ENCODE assay signal across 11 cellular contexts in genomic region chr17:41737680-41738023, GRCh38. TPM values are rescaled to one million over a fixed set of nuclear protein-coding genes. Genes with fewer than 3 reads are reported as not detected.
DNase-seq lines count a peak whose midpoint lies in the region; ATAC-seq and TF ChIP-seq lines count a peak whose summit lies in the region.
"Had no signal": no experiment of that assay in that cellular context is flagged by ENCODE, and none has a peak within 500 bp of the region (broad histone marks: within the 10 kb centered on the region; RNA-seq: fewer than 3 reads in every experiment).

No MANE protein-coding gene starts in this region.

- H3K4me3 ChIP-seq in IMR-90 (ENCODE audit: insufficient read depth, low read depth, low read length) = no peak overlapping the region
- H3K4me3 ChIP-seq in trophoblast cell (ENCODE audit: low read depth, low read length) = no peak overlapping the region
- H3K4me3 ChIP-seq: vagina had no signal

- in situ Hi-C loops in IMR-90 (cut with MboI; ENCODE audit: low sequenced_read_pairs) = loop anchor here (5.0 to 10.0 kb wide), 2 partner anchors 65 to 227 kb away; partner anchors contain the start of gene CNP

- CTCF ChIA-PET in activated naive CD4-positive, alpha-beta T cell treated with anti-CD3 and anti-CD28 coated beads, Interleukin-2, amount 10 ng/mL, durations not matched to agents 7 days and 5 days (lab: Charles Lee) = interaction anchor here (0.7 to 4.4 kb wide), 10 partner anchors 10 to 726 kb away, joined by 3 to 55 read pairs (median 4); partner anchors contain the start of gene P3H4
- CTCF ChIA-PET in IMR-90 (lab: Yijun Ruan, JAX) = interaction anchor here (1.4 kb wide), 1 partner anchor 64 kb away, joined by 8 read pairs; no protein-coding TSS in a partner anchor
- CTCF ChIA-PET in activated CD8-positive, alpha-beta T cell treated with anti-CD3 and anti-CD28 coated beads, Interleukin-2, amount 10 ng/mL, durations not matched to agents 7 days and 5 days (lab: Charles Lee) = interaction anchor here (0.5 to 3.1 kb wide), 18 partner anchors 13 to 148 kb away, joined by 3 to 37 read pairs (median 4); partner anchors contain the start of genes JUP, KLHL10 and P3H4

- no peak overlapping the region for H4K12ac ChIP-seq in trophoblast cell (ENCODE audit: low read depth, low read length)

- H3K9me3 Mint-ChIP-seq in activated naive CD4-positive, alpha-beta T cell treated with anti-CD3 and anti-CD28 coated beads, Interleukin-2, amount 10 ng/mL, durations not matched to agents 7 days and 5 days = no peaks in the 10 kb centered on the region
- no peaks in the 10 kb centered on the region for H3K9me3 Mint-ChIP-seq in activated CD8-positive, alpha-beta T cell treated with anti-CD3 and anti-CD28 coated beads, Interleukin-2, amount 10 ng/mL, durations not matched to agents 7 days and 5 days (ENCODE audit: insufficient read depth)

- no peak overlapping the region for H2BK20ac ChIP-seq in IMR-90 (ENCODE audit: low read depth, low read length)

- H3K79me1 ChIP-seq in IMR-90 (ENCODE audit: low read depth in 1 of 2, low read length in 2 of 2) = no peaks in the 10 kb centered on the region
- peaks cover 7% of the 10 kb centered on the region for H3K79me1 ChIP-seq in trophoblast cell (ENCODE audit: low read length)

- no peak overlapping the region for H3K18ac ChIP-seq in IMR-90 (ENCODE audit: low read depth, low read length)
- no peak overlapping the region for H3K18ac ChIP-seq in trophoblast cell (ENCODE audit: low read length)

- peaks cover 58% of the 10 kb centered on the region for H3K27me3 Mint-ChIP-seq in activated naive CD4-positive, alpha-beta T cell treated with anti-CD3 and anti-CD28 coated beads, Interleukin-2, amount 10 ng/mL, durations not matched to agents 7 days and 5 days
- peaks cover 27% of the 10 kb centered on the region for H3K27me3 Mint-ChIP-seq in activated CD8-positive, alpha-beta T cell treated with anti-CD3 and anti-CD28 coated beads, Interleukin-2, amount 10 ng/mL, durations not matched to agents 7 days and 5 days (ENCODE audit: low read depth)

- H3K27me3 ChIP-seq in IMR-90 (ENCODE audit: control insufficient read depth, insufficient read depth, low read length) (peaks cover 43% of the 10 kb centered on the region), trophoblast cell (ENCODE audit: insufficient read depth, low read length) (peaks cover 28% of the 10 kb centered on the region)
- H3K27me3 ChIP-seq: vagina had no signal

- intact Hi-C loops in IMR-90 (cut with micrococcal nuclease) = loop anchor here (1.0 to 5.0 kb wide), 3 partner anchors 64 to 222 kb away; partner anchors contain the start of gene KLHL11

- H3K27ac Mint-ChIP-seq in activated naive CD4-positive, alpha-beta T cell treated with anti-CD3 and anti-CD28 coated beads, Interleukin-2, amount 10 ng/mL, durations not matched to agents 7 days and 5 days = peak overlapping the region; percentile 56
- peak overlapping the region; percentile 66 for H3K27ac Mint-ChIP-seq in activated CD8-positive, alpha-beta T cell treated with anti-CD3 and anti-CD28 coated beads, Interleukin-2, amount 10 ng/mL, durations not matched to agents 7 days and 5 days

- no peak overlapping the region for H3K27ac ChIP-seq in IMR-90 (ENCODE audit: insufficient read depth, low read length)
- no peak overlapping the region for H3K27ac ChIP-seq in trophoblast cell (ENCODE audit: low read depth, low read length)
- H3K27ac ChIP-seq: vagina had no signal

- H3K36me3 ChIP-seq in IMR-90 (ENCODE audit: control insufficient read depth, insufficient read depth, low read length) (no peaks in the 10 kb centered on the region), trophoblast cell (ENCODE audit: control insufficient read depth in 1 of 2, insufficient read depth in 2 of 2, low read length in 2 of 2) (no peaks in the 10 kb centered on the region)
- H3K36me3 ChIP-seq: vagina had no signal

- no peak for TF ChIP-seq RAD21 in IMR-90 (IDR thresholded peaks at IDR 0.05; ENCODE audit: low read length)

- no peak for TF ChIP-seq POLR2A in IMR-90 (IDR thresholded peaks at IDR 0.05; ENCODE audit: low read depth, low read length)

- H3K9me3 ChIP-seq in IMR-90 (ENCODE audit: control insufficient read depth, insufficient read depth, low read length) = no peaks in the 10 kb centered on the region
- H3K9me3 ChIP-seq in trophoblast cell (ENCODE audit: insufficient read depth, low read depth, low read length) = no peaks in the 10 kb centered on the region
- H3K9me3 ChIP-seq: vagina had no signal

- H3K4me1 ChIP-seq in IMR-90 (ENCODE audit: control insufficient read depth, insufficient read depth, low read length) (peaks cover 5% of the 10 kb centered on the region; the same call in 1 of the 2 replicates), trophoblast cell (ENCODE audit: control insufficient read depth in 1 of 2, insufficient read depth in 2 of 2, low read length in 2 of 2) (peaks cover 8 to 11% of the 10 kb centered on the region in 2 experiments)

- no peak overlapping the region for H2BK12ac ChIP-seq in trophoblast cell (ENCODE audit: low read length)

- no CpG with 5 or more reads among the region's 5 CpGs for WGBS in IMR-90 (ENCODE audit: extremely low coverage in 2 of 2, insufficient read length in 1 of 2), 2 experiments
- WGBS in trophoblast cell (ENCODE audit: extremely low coverage, insufficient coverage, insufficient read length) = no CpG with 5 or more reads among the region's 5 CpGs

- H2BK15ac ChIP-seq in IMR-90 (ENCODE audit: low read depth, low read length) = no peak overlapping the region

- H2AK5ac ChIP-seq in IMR-90 (ENCODE audit: low read depth, low read length) = peak overlapping the region; percentile 40; the same call in 1 of the 2 replicates
- peak overlapping the region; percentile 54 for H2AK5ac ChIP-seq in trophoblast cell (ENCODE audit: low read length)

- no peaks in the 10 kb centered on the region for H3K9me1 ChIP-seq in IMR-90 (ENCODE audit: insufficient read depth, low read length)

- POLR2A ChIA-PET in IMR-90 (lab: Charles Lee; ENCODE audit: unreplicated experiment) = no interaction called here
- POLR2A ChIA-PET in activated CD8-positive, alpha-beta T cell treated with anti-CD3 and anti-CD28 coated beads, Interleukin-2, amount 10 ng/mL, durations not matched to agents 7 days and 5 days (lab: Charles Lee) = interaction anchor here (0.8 kb wide), 1 partner anchor 64 kb away, joined by 3 read pairs; no protein-coding TSS in a partner anchor

- no peaks in the 10 kb centered on the region for H3K36me3 Mint-ChIP-seq in activated naive CD4-positive, alpha-beta T cell treated with anti-CD3 and anti-CD28 coated beads, Interleukin-2, amount 10 ng/mL, durations not matched to agents 7 days and 5 days
- no peaks in the 10 kb centered on the region for H3K36me3 Mint-ChIP-seq in activated CD8-positive, alpha-beta T cell treated with anti-CD3 and anti-CD28 coated beads, Interleukin-2, amount 10 ng/mL, durations not matched to agents 7 days and 5 days (ENCODE audit: low read depth)

- H3K23ac ChIP-seq in IMR-90 (ENCODE audit: low read depth, low read length) = no peak overlapping the region
- H3K23ac ChIP-seq in trophoblast cell (ENCODE audit: low read length) = no peak overlapping the region

- no peak overlapping the region for H3K14ac ChIP-seq in IMR-90 (replicated peaks; ENCODE audit: low read depth, low read length)
- H3K14ac ChIP-seq in trophoblast cell (ENCODE audit: low read length) = no peak overlapping the region

- H3K4ac ChIP-seq in IMR-90 (ENCODE audit: low read depth, low read length) = no peak overlapping the region
- no peak overlapping the region for H3K4ac ChIP-seq in trophoblast cell (ENCODE audit: low read depth, low read length)

- H4K91ac ChIP-seq in IMR-90 (ENCODE audit: insufficient read depth, low read depth, low read length) (no peak overlapping the region), trophoblast cell (ENCODE audit: low read depth, low read length) (no peak overlapping the region)

- H2AFZ ChIP-seq in IMR-90 (replicated peaks; ENCODE audit: low read length, poor library complexity) (peak overlapping the region; percentile 76), trophoblast cell (ENCODE audit: insufficient read depth, low read length, poor library complexity) (no peak overlapping the region)

- H2AK9ac ChIP-seq in IMR-90 (replicated peaks; ENCODE audit: low read depth, low read length, poor library complexity) = peak overlapping the region; percentile 89

- TF ChIP-seq CTCF in IMR-90 (conservative IDR thresholded peaks at IDR 0.05; ENCODE audit: low read depth, low read length) = no peak

- H3K79me2 ChIP-seq in trophoblast cell (ENCODE audit: control insufficient read depth, insufficient read depth, low read length, poor library complexity) = no peaks in the 10 kb centered on the region

- ATAC-seq in IMR-90 (ENCODE audit: low read depth) = peak; percentile 3; the same call in 1 of the 2 replicates
- peak; percentile 9 for ATAC-seq in activated CD8-positive, alpha-beta T cell treated with anti-CD3 and anti-CD28 coated beads, Interleukin-2, amount 10 ng/mL, durations not matched to agents 7 days and 5 days
- ATAC-seq in GM21447 (IDR thresholded peaks at IDR 0.05; ENCODE audit: unreplicated experiment) = no peak

- H3K4me1 Mint-ChIP-seq in activated naive CD4-positive, alpha-beta T cell treated with anti-CD3 and anti-CD28 coated beads, Interleukin-2, amount 10 ng/mL, durations not matched to agents 7 days and 5 days = peaks cover 8% of the 10 kb centered on the region
- peaks cover 17% of the 10 kb centered on the region for H3K4me1 Mint-ChIP-seq in activated CD8-positive, alpha-beta T cell treated with anti-CD3 and anti-CD28 coated beads, Interleukin-2, amount 10 ng/mL, durations not matched to agents 7 days and 5 days (ENCODE audit: low read depth)

- no peak overlapping the region for H3K9ac ChIP-seq in IMR-90 (ENCODE audit: low read depth, low read length)
- no peak overlapping the region for H3K9ac ChIP-seq in trophoblast cell (ENCODE audit: low read length)

- H3K4me2 ChIP-seq in IMR-90 (ENCODE audit: low read depth, low read length) (no peak overlapping the region), trophoblast cell (ENCODE audit: low read length) (no peak overlapping the region)

- no peak overlapping the region for H2BK5ac ChIP-seq in IMR-90 (ENCODE audit: low read depth, low read length, poor library complexity, severe bottlenecking)
- no peak overlapping the region for H2BK5ac ChIP-seq in trophoblast cell (ENCODE audit: low read depth, low read length, poor library complexity)

- H4K20me1 ChIP-seq in IMR-90 (ENCODE audit: insufficient read depth, low read length) = no peaks in the 10 kb centered on the region

- H4K5ac ChIP-seq in IMR-90 (ENCODE audit: low read depth, low read length) = no peak overlapping the region

- H3K56ac ChIP-seq in IMR-90 (ENCODE audit: extremely low read depth, insufficient read depth, low read length) = no peak overlapping the region

- dilution Hi-C loops in IMR-90 (cut with HindIII; ENCODE audit: low sequenced_read_pairs, unreplicated experiment) = no loop called here

- H4K8ac ChIP-seq in IMR-90 (ENCODE audit: low read depth in 2 of 2, low read length in 2 of 2) (no peak overlapping the region), trophoblast cell (ENCODE audit: low read depth, low read length) (no peak overlapping the region)

- H2BK120ac ChIP-seq in IMR-90 (ENCODE audit: low read depth, low read length) (no peak overlapping the region), trophoblast cell (ENCODE audit: insufficient read depth, low read length, poor library complexity) (no peak overlapping the region)

- DNase-seq in activated naive CD4-positive, alpha-beta T cell treated with anti-CD3 and anti-CD28 coated beads, Interleukin-2, amount 10 ng/mL, durations not matched to agents 7 days and 5 days = no peak
- no peak for DNase-seq in activated naive CD4-positive, alpha-beta T cell (lab: John Stamatoyannopoulos, UW)
- DNase-seq in IMR-90 (no peak), trophoblast cell (no peak), mesenteric fat pad (ENCODE audit: low spot score) (no peak)
- no peak for DNase-seq in activated CD8-positive, alpha-beta T cell treated with anti-CD3 and anti-CD28 coated beads, Interleukin-2, amount 10 ng/mL, durations not matched to agents 7 days and 5 days
- DNase-seq in central memory CD4-positive, alpha-beta T cell = no peak
- DNase-seq: NCI-H187 treated with DMSO at 0.1 percent for 48 hours had no signal

- no TSS peak for BruUV-seq in IMR-90 (replicated peaks; lab: Mats Ljungman, UMichigan)

- H3K4me3 Mint-ChIP-seq in activated naive CD4-positive, alpha-beta T cell treated with anti-CD3 and anti-CD28 coated beads, Interleukin-2, amount 10 ng/mL, durations not matched to agents 7 days and 5 days = no peak overlapping the region
- no peak overlapping the region for H3K4me3 Mint-ChIP-seq in activated CD8-positive, alpha-beta T cell treated with anti-CD3 and anti-CD28 coated beads, Interleukin-2, amount 10 ng/mL, durations not matched to agents 7 days and 5 days

RNA-seq across cellular contexts. Expression of gene HAP1, which starts 3.2 kb away (rescaled TPM):
- under 0.01 TPM in 1 of 2 replicates, not detected in the other for total RNA-seq in IMR-90 (2012; rRNA removed)
- 0.09 and 0.11 TPM in 2 replicates for polyA plus RNA-seq in IMR-90 (2012; rRNA removed)
- 0.02 and 0.03 TPM in 2 replicates for polyA plus RNA-seq in IMR-90 (2012; cell fraction: cytosol; rRNA removed)
- 1.1 and 1.3 TPM in 2 replicates for polyA plus RNA-seq in IMR-90 (2012; cell fraction: nucleus; rRNA removed; ENCODE audit: low replicate concordance)
- total RNA-seq in activated CD8-positive, alpha-beta T cell treated with anti-CD3 and anti-CD28 coated beads, Interleukin-2, amount 10 ng/mL, durations not matched to agents 7 days and 5 days = under 1 TPM; 0.08 to 0.11 TPM
- polyA plus RNA-seq in trophoblast cell (2013) = 14.5 and 20.7 TPM in 2 replicates
- 0.13 TPM for total RNA-seq in mesenteric fat pad

RNA-seq across cellular contexts. Expression of gene GAST, which starts 25.5 kb away (rescaled TPM):
- total RNA-seq in IMR-90 (2012; rRNA removed) = not detected in 2 replicates
- not detected in 2 replicates for polyA plus RNA-seq in IMR-90 (2012; rRNA removed)
- polyA plus RNA-seq in IMR-90 (2012; cell fraction: cytosol; rRNA removed) = not detected in 2 replicates
- not detected in 2 replicates for polyA plus RNA-seq in IMR-90 (2012; cell fraction: nucleus; rRNA removed; ENCODE audit: low replicate concordance)
- total RNA-seq in activated CD8-positive, alpha-beta T cell treated with anti-CD3 and anti-CD28 coated beads, Interleukin-2, amount 10 ng/mL, durations not matched to agents 7 days and 5 days = not detected
- polyA plus RNA-seq in trophoblast cell (2013) = 25.4 and 27.3 TPM in 2 replicates
- not detected for total RNA-seq in mesenteric fat pad
- total RNA-seq: glomerular endothelial cell, vagina had no signal

RNA-seq across cellular contexts. Expression of gene JUP, which starts 48.9 kb away (rescaled TPM):
- total RNA-seq in IMR-90 (2012; rRNA removed) (12.9 and 14.7 TPM in 2 replicates), mesenteric fat pad (16.2 TPM)
- 27.3 and 28.4 TPM in 2 replicates for polyA plus RNA-seq in IMR-90 (2012; rRNA removed)
- 14.0 and 35.6 TPM in 2 replicates for polyA plus RNA-seq in IMR-90 (2012; cell fraction: cytosol; rRNA removed)
- 17.9 and 32.0 TPM in 2 replicates for polyA plus RNA-seq in IMR-90 (2012; cell fraction: nucleus; rRNA removed; ENCODE audit: low replicate concordance)
- total RNA-seq in activated CD8-positive, alpha-beta T cell treated with anti-CD3 and anti-CD28 coated beads, Interleukin-2, amount 10 ng/mL, durations not matched to agents 7 days and 5 days = 1 to 10 TPM; 5.2 to 6.0 TPM
- 367 and 395 TPM in 2 replicates for polyA plus RNA-seq in trophoblast cell (2013)

RNA-seq across cellular contexts. Expression of gene EIF1, which starts 49.0 kb away (rescaled TPM):
- total RNA-seq in IMR-90 (2012; rRNA removed) (89.4 and 102 TPM in 2 replicates), mesenteric fat pad (972 TPM)
- 381 and 388 TPM in 2 replicates for polyA plus RNA-seq in IMR-90 (2012; rRNA removed)
- polyA plus RNA-seq in IMR-90 (2012; cell fraction: cytosol; rRNA removed) = 195 and 266 TPM in 2 replicates
- polyA plus RNA-seq in IMR-90 (2012; cell fraction: nucleus; rRNA removed; ENCODE audit: low replicate concordance) = 262 and 802 TPM in 2 replicates
- 100 to 1,000 TPM; 661 to 670 TPM for total RNA-seq in activated CD8-positive, alpha-beta T cell treated with anti-CD3 and anti-CD28 coated beads, Interleukin-2, amount 10 ng/mL, durations not matched to agents 7 days and 5 days
- polyA plus RNA-seq in trophoblast cell (2013) = 905 and 911 TPM in 2 replicates
